In genomic region chr3:58667704-58668103, GRCh38 we compare ENCODE assay signal across 16 cellular contexts. TPM values are rescaled to one million over a fixed set of nuclear protein-coding genes. Genes with fewer than 3 reads are reported as not detected.
A peak's percentile ranks its signal among the peaks of the same experiment; 100 is the strongest.
DNase-seq lines count a peak whose midpoint lies in the region; ATAC-seq and TF ChIP-seq lines count a peak whose summit lies in the region.
"Had no signal": no experiment of that assay in that cellular context is flagged by ENCODE, and none has a peak within 500 bp of the region (broad histone marks: within the 10 kb centered on the region; RNA-seq: fewer than 3 reads in every experiment).

No MANE protein-coding gene starts in this region.

- DNase-seq in CD14-positive monocyte (ENCODE audit: low spot score) (no peak), coronary artery (ENCODE audit: low spot score) (peak; percentile 29), mesenteric fat pad (ENCODE audit: low spot score) (peak; percentile 22), NCI-H1930 (lab: John Stamatoyannopoulos, UW) (no peak), NCI-H510A (lab: John Stamatoyannopoulos, UW) (no peak)
- DNase-seq in activated naive CD4-positive, alpha-beta T cell (lab: John Stamatoyannopoulos, UW) = no peak
- DNase-seq: AML-193; CD4-positive, alpha-beta memory T cell; NCI-H187 treated with DMSO at 0.1 percent for 48 hours; NCI-H69; SHP77 treated with DMSO at 0.1 percent for 48 hours had no signal

- H3K4me1 Mint-ChIP-seq in CD14-positive monocyte = peaks cover 26% of the 10 kb centered on the region
- H3K4me1 Mint-ChIP-seq: CD4-positive, alpha-beta memory T cell had no signal

- H3K4me1 ChIP-seq in rectal smooth muscle tissue (ENCODE audit: control insufficient read depth, insufficient read depth, low read length) = no peaks in the 10 kb centered on the region
- H3K4me1 ChIP-seq: HAP-1 had no signal

- ATAC-seq in GM21825 (IDR thresholded peaks at IDR 0.05; ENCODE audit: unreplicated experiment) = no peak

- no peaks in the 10 kb centered on the region for H3K27me3 ChIP-seq in rectal smooth muscle tissue (ENCODE audit: control insufficient read depth, insufficient read depth, low read length)

- H3K27me3 Mint-ChIP-seq in CD14-positive monocyte (ENCODE audit: low read depth in 3 of 3) = peaks cover 0 to 3% (median 0%) of the 10 kb centered on the region in 3 donors

- TF ChIP-seq CTCF in CD14-positive monocyte (IDR thresholded peaks at IDR 0.05) (no peak), coronary artery (IDR thresholded peaks at IDR 0.05) (no peak)

- H3K9ac ChIP-seq in rectal smooth muscle tissue (ENCODE audit: low read length) = peak overlapping the region; percentile 22

- intact Hi-C loops in CD14-positive monocyte (cut with micrococcal nuclease) = no loop called here

- H3K27ac ChIP-seq in coronary artery = no peak overlapping the region
- peak overlapping the region; percentile 4 for H3K27ac ChIP-seq in rectal smooth muscle tissue (ENCODE audit: low read depth, low read length)
- H3K27ac ChIP-seq: HL-60 had no signal

- H3K4me3 ChIP-seq in coronary artery (no peak overlapping the region), rectal smooth muscle tissue (ENCODE audit: low read length) (peak overlapping the region; percentile 6)
- H3K4me3 ChIP-seq: HAP-1 had no signal

- H3K36me3 Mint-ChIP-seq in CD14-positive monocyte = peaks cover 0 to 13% of the 10 kb centered on the region in 2 donors
- H3K36me3 Mint-ChIP-seq: CD4-positive, alpha-beta memory T cell had no signal

- peak overlapping the region in 4 of 7 donors; percentile 86 to 95 (median 92) for H3K27ac Mint-ChIP-seq in CD14-positive monocyte
- H3K27ac Mint-ChIP-seq: CD4-positive, alpha-beta memory T cell had no signal

- H3K36me3 ChIP-seq in rectal smooth muscle tissue (ENCODE audit: control insufficient read depth, insufficient read depth, low read length) = no peaks in the 10 kb centered on the region
- H3K36me3 ChIP-seq: HAP-1 had no signal

- peaks cover 0 to 18% (median 7%) of the 10 kb centered on the region in 7 donors for H3K9me3 Mint-ChIP-seq in CD14-positive monocyte
- H3K9me3 Mint-ChIP-seq: CD4-positive, alpha-beta memory T cell had no signal

- H3K4me3 Mint-ChIP-seq in CD14-positive monocyte = no peak overlapping the region
- H3K4me3 Mint-ChIP-seq: CD4-positive, alpha-beta memory T cell had no signal

RNA-seq across cellular contexts. Expression of gene FAM3D, which starts 1.1 kb away (rescaled TPM):
- polyA plus RNA-seq in CD14-positive monocyte = 1 to 10 TPM in 1 of 2 donors, under 1 TPM in 1; 0.71 to 1.9 TPM
- total RNA-seq in mesenteric fat pad = 0.51 TPM
- total RNA-seq: CD4-positive, alpha-beta memory T cell; LHCN-M2 had no signal
- polyA plus RNA-seq: CD4-positive, alpha-beta memory T cell had no signal

Comparison
In these comparisons a context has a peak if more than half of its experiments do, and no peak if none do; other contexts are left out.
1. DNase-seq: peak in coronary artery (single experiment) and mesenteric fat pad (single experiment); none in CD14-positive monocyte (single experiment), activated naive CD4-positive, alpha-beta T cell (0 of 4), NCI-H1930 (0 of 2) and NCI-H510A (single experiment).